Comparison of ENCODE assay signal across 28 cellular contexts in the genomic region with DNA sequence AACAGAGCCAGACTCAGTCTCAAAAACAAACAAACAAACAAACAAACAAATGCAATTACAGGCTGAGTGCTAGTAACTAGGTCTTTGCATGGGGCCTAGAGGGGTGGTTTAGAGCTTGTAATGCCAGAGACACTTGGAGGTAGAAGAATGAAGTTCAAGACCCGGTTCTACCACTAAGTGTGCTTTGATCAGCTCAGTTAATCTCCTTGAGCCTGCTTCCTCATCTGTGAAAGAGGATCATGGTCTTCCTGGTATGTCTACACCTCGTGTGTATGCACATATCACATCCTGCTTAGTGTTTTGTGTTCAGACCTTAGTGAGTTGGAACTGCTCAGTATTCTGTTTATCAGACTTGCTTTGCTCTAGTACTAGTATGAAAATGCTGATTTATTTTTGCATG. TPM values are rescaled to one million over a fixed set of nuclear protein-coding genes. Genes with fewer than 3 reads are reported as not detected.
A peak's percentile ranks its signal among the peaks of the same experiment; 100 is the strongest.
DNase-seq lines count a peak whose midpoint lies in the region; FAIRE-seq and TF ChIP-seq lines count a peak whose summit lies in the region.
"Had no signal": no experiment of that assay in that cellular context is flagged by ENCODE, and none has a peak within 500 bp of the region (broad histone marks: within the 10 kb centered on the region; RNA-seq: fewer than 3 reads in every experiment).

No MANE protein-coding gene starts in this region.

- H3K36me3 ChIP-seq in SK-N-MC (ENCODE audit: insufficient read depth, low read length), result no peaks in the 10 kb centered on the region
- H3K36me3 ChIP-seq in keratinocyte (ENCODE audit: control insufficient read depth in 2 of 2, extremely low read depth in 1 of 2, insufficient read depth in 2 of 2, low read length in 2 of 2), result no peaks in the 10 kb centered on the region
- H3K36me3 ChIP-seq: esophagus muscularis mucosa, gastrocnemius medialis, left ventricle myocardium inferior, ovary, right atrium auricular region had no signal

- H3K4me3 Mint-ChIP-seq in activated CD4-positive, alpha-beta memory T cell treated with anti-CD3 and anti-CD28 coated beads, Interleukin-2, amount 10 ng/mL, durations not matched to agents 7 days and 5 days, result no peak overlapping the region
- H3K4me3 Mint-ChIP-seq: CD14-positive monocyte; mesothelial cell of epicardium; natural killer cell; stimulated activated effector memory CD8-positive, alpha-beta T cell treated with anti-CD3 and anti-CD28 coated beads, Interleukin-12 subunit alpha, Interleukin-12 subunit beta, amount 100 ng/mL, for 72 hours had no signal

- H3K9ac ChIP-seq in SK-N-MC (ENCODE audit: insufficient read length) (no peak overlapping the region), keratinocyte (ENCODE audit: control insufficient read depth, extremely low read depth, insufficient read depth, low read length) (no peak overlapping the region)

- H4K20me1 ChIP-seq in keratinocyte (ENCODE audit: control insufficient read depth, extremely low read depth, insufficient read depth, low read length), result no peaks in the 10 kb centered on the region

- no peak overlapping the region for H3K4me2 ChIP-seq in keratinocyte (ENCODE audit: control insufficient read depth, extremely low read depth, insufficient read depth, low read depth, low read length)

- H3K9me3 ChIP-seq in SK-N-MC (ENCODE audit: low read depth, low read length) (no peaks in the 10 kb centered on the region), keratinocyte (ENCODE audit: control insufficient read depth, low read depth, low read length) (no peaks in the 10 kb centered on the region)
- H3K9me3 ChIP-seq: body of pancreas, esophagus muscularis mucosa, gastrocnemius medialis, left ventricle myocardium inferior, ovary, right atrium auricular region had no signal

- peaks cover 26% of the 10 kb centered on the region for H3K4me1 ChIP-seq in keratinocyte (ENCODE audit: control insufficient read depth, extremely low read depth, insufficient read depth, low read length)

- H2AFZ ChIP-seq in keratinocyte (ENCODE audit: control insufficient read depth, low read length), result peak overlapping the region; percentile 41

- H3K79me2 ChIP-seq in keratinocyte (ENCODE audit: control insufficient read depth, insufficient read depth, low read length), result no peaks in the 10 kb centered on the region

- CTCF ChIA-PET in activated CD4-positive, alpha-beta memory T cell treated with anti-CD3 and anti-CD28 coated beads, Interleukin-2, amount 10 ng/mL, durations not matched to agents 7 days and 5 days (lab: Charles Lee), result no interaction called here

- DNase-seq in D721Med (ENCODE audit: insufficient read length, low spot score) (no peak), MV-4-11 (lab: John Stamatoyannopoulos, UW) (peak; percentile 86), SK-N-MC (ENCODE audit: low read depth, low spot score) (no peak), keratinocyte (ENCODE audit: low read depth, low spot score) (no peak), NCI-H748 treated with DMSO at 0.1 percent for 48 hours (lab: John Stamatoyannopoulos, UW) (no peak), NCI-H774 (lab: John Stamatoyannopoulos, UW) (no peak), OCI-M2 (lab: John Stamatoyannopoulos, UW; ENCODE audit: unreplicated experiment) (no peak)
- DNase-seq in activated CD4-positive, alpha-beta memory T cell treated with anti-CD3 and anti-CD28 coated beads, Interleukin-2, amount 10 ng/mL, durations not matched to agents 7 days and 5 days, result no peak
- DNase-seq: activated CD4-positive, alpha-beta T cell treated with anti-CD3 and anti-CD28 coated beads for 1 hour; activated gamma-delta T cell treated with Interleukin-2 at 50 U/mL for 16 hours; body of pancreas; gastrocnemius medialis; hippocampal formation; left ventricle myocardium inferior; natural killer cell; NCI-H1436 treated with DMSO at 0.1 percent for 48 hours; NCI-H2107; NCI-H446 treated with DMSO at 0.1 percent for 48 hours; ovary; T-helper 9 cell had no signal

- H3K4me3 ChIP-seq in SK-N-MC (no peak overlapping the region), keratinocyte (ENCODE audit: control insufficient read depth in 2 of 3, extremely low read depth in 1 of 3, insufficient read depth in 2 of 3, low read depth in 1 of 3, low read length in 3 of 3) (no peak overlapping the region)
- H3K4me3 ChIP-seq: body of pancreas, esophagus muscularis mucosa, gastrocnemius medialis, left ventricle myocardium inferior, ovary, right atrium auricular region had no signal

- dilution Hi-C loops in keratinocyte (cut with MboI; ENCODE audit: extremely low pct_ligation_motif_present, low sequenced_read_pairs), result no loop called here

- POLR2A ChIA-PET in activated CD4-positive, alpha-beta memory T cell treated with anti-CD3 and anti-CD28 coated beads, Interleukin-2, amount 10 ng/mL, durations not matched to agents 7 days and 5 days (lab: Charles Lee), result no interaction called here

- no peaks in the 10 kb centered on the region for H3K9me3 Mint-ChIP-seq in activated CD4-positive, alpha-beta memory T cell treated with anti-CD3 and anti-CD28 coated beads, Interleukin-2, amount 10 ng/mL, durations not matched to agents 7 days and 5 days
- H3K9me3 Mint-ChIP-seq: IgD-negative memory B cell; mesothelial cell of epicardium; natural killer cell; stimulated activated effector memory CD8-positive, alpha-beta T cell treated with anti-CD3 and anti-CD28 coated beads, Interleukin-12 subunit alpha, Interleukin-12 subunit beta, amount 100 ng/mL, for 72 hours had no signal

- H3K27me3 ChIP-seq in keratinocyte (ENCODE audit: control insufficient read depth, extremely low read depth, insufficient read depth, low read length), result peaks cover 14% of the 10 kb centered on the region
- H3K27me3 ChIP-seq: ovary had no signal

- H3K36me3 Mint-ChIP-seq in activated CD4-positive, alpha-beta memory T cell treated with anti-CD3 and anti-CD28 coated beads, Interleukin-2, amount 10 ng/mL, durations not matched to agents 7 days and 5 days (ENCODE audit: low read depth), result no peaks in the 10 kb centered on the region
- H3K36me3 Mint-ChIP-seq: CD14-positive monocyte; mesothelial cell of epicardium; natural killer cell; stimulated activated effector memory CD8-positive, alpha-beta T cell treated with anti-CD3 and anti-CD28 coated beads, Interleukin-12 subunit alpha, Interleukin-12 subunit beta, amount 100 ng/mL, for 72 hours had no signal

- no peak overlapping the region for H3K27ac Mint-ChIP-seq in activated CD4-positive, alpha-beta memory T cell treated with anti-CD3 and anti-CD28 coated beads, Interleukin-2, amount 10 ng/mL, durations not matched to agents 7 days and 5 days
- H3K27ac Mint-ChIP-seq: CD14-positive monocyte; IgD-negative memory B cell; mesothelial cell of epicardium; natural killer cell; stimulated activated effector memory CD8-positive, alpha-beta T cell treated with anti-CD3 and anti-CD28 coated beads, Interleukin-12 subunit alpha, Interleukin-12 subunit beta, amount 100 ng/mL, for 72 hours had no signal

- TF ChIP-seq CTCF in D721Med (IDR thresholded peaks at IDR 0.05; ENCODE audit: insufficient read depth, missing control alignments), result no peak
- TF ChIP-seq CTCF in keratinocyte (optimal IDR thresholded peaks at IDR 0.05 in 1 of 3, IDR thresholded peaks at IDR 0.05 in 1 of 3, conservative IDR thresholded peaks at IDR 0.05 in 1 of 3; ENCODE audit: extremely low read depth in 1 of 3, insufficient read depth in 2 of 3, low read length in 3 of 3), result no peak

- H3K27me3 Mint-ChIP-seq in activated CD4-positive, alpha-beta memory T cell treated with anti-CD3 and anti-CD28 coated beads, Interleukin-2, amount 10 ng/mL, durations not matched to agents 7 days and 5 days, result peaks cover 39% of the 10 kb centered on the region

- no peaks in the 10 kb centered on the region for H3K9me1 ChIP-seq in keratinocyte (ENCODE audit: control insufficient read depth, extremely low read depth, insufficient read depth, low read length)

- peak; percentile 66 for FAIRE-seq in D721Med (lab: Jason Lieb, UNC)
- FAIRE-seq in keratinocyte (lab: Jason Lieb, UNC), result no peak

- peak overlapping the region; percentile 93 for H3K27ac ChIP-seq in SK-N-MC
- H3K27ac ChIP-seq in keratinocyte (ENCODE audit: control insufficient read depth, insufficient read depth, low read length), result no peak overlapping the region
- H3K27ac ChIP-seq: body of pancreas, esophagus muscularis mucosa, gastrocnemius medialis, left ventricle myocardium inferior, ovary, right atrium auricular region had no signal

- peaks cover 5% of the 10 kb centered on the region for H3K4me1 Mint-ChIP-seq in activated CD4-positive, alpha-beta memory T cell treated with anti-CD3 and anti-CD28 coated beads, Interleukin-2, amount 10 ng/mL, durations not matched to agents 7 days and 5 days

RNA-seq across cellular contexts. Expression of a gene that starts 4.8 kb away (rescaled TPM):
- polyA plus RNA-seq in keratinocyte, result 0.31 to 0.55 TPM (median 0.49 TPM) in 3 replicates
- polyA plus RNA-seq in keratinocyte (2011; ENCODE audit: low read depth), result 61.7 TPM
- polyA plus RNA-seq in keratinocyte (2011; cell fraction: cytosol; rRNA removed), result 0.26 and 0.68 TPM in 2 replicates
- 5.0 and 9.5 TPM in 2 replicates for polyA plus RNA-seq in keratinocyte (2011; cell fraction: nucleus; rRNA removed)
- polyA plus RNA-seq in keratinocyte (2012; ENCODE audit: low replicate concordance), result 0.92 and 99.9 TPM in 2 replicates
- 0.13 TPM in 1 of 3 replicates, not detected in the others for polyA minus RNA-seq in keratinocyte
- not detected for polyA minus RNA-seq in keratinocyte (2011; cell fraction: cytosol; rRNA and poly(A)+ RNA removed)
- 1.7 and 3.0 TPM in 2 replicates for polyA minus RNA-seq in keratinocyte (2011; cell fraction: nucleus; rRNA and poly(A)+ RNA removed)
- not detected for total RNA-seq in activated CD4-positive, alpha-beta memory T cell treated with anti-CD3 and anti-CD28 coated beads, Interleukin-2, amount 10 ng/mL, durations not matched to agents 7 days and 5 days
- total RNA-seq: chondrocyte, gastrocnemius medialis, M059J had no signal
- polyA plus RNA-seq: CD14-positive monocyte had no signal

RNA-seq across cellular contexts. Expression of a gene that starts 26.8 kb away (rescaled TPM):
- polyA plus RNA-seq in keratinocyte, result 24.6 to 40.9 TPM (median 28.3 TPM) in 3 replicates
- 44.4 TPM for polyA plus RNA-seq in keratinocyte (2011; ENCODE audit: low read depth)
- polyA plus RNA-seq in keratinocyte (2011; cell fraction: cytosol; rRNA removed), result 20.3 and 32.7 TPM in 2 replicates
- polyA plus RNA-seq in keratinocyte (2011; cell fraction: nucleus; rRNA removed), result 18.8 and 22.8 TPM in 2 replicates
- polyA plus RNA-seq in keratinocyte (2012; ENCODE audit: low replicate concordance), result 18.2 and 28.7 TPM in 2 replicates
- 18.6 to 56.5 TPM (median 39.2 TPM) in 3 replicates for polyA minus RNA-seq in keratinocyte
- polyA minus RNA-seq in keratinocyte (2011; cell fraction: cytosol; rRNA and poly(A)+ RNA removed), result 30.1 TPM
- 20.2 and 38.7 TPM in 2 replicates for polyA minus RNA-seq in keratinocyte (2011; cell fraction: nucleus; rRNA and poly(A)+ RNA removed)
- total RNA-seq in activated CD4-positive, alpha-beta memory T cell treated with anti-CD3 and anti-CD28 coated beads, Interleukin-2, amount 10 ng/mL, durations not matched to agents 7 days and 5 days, result 10 to 100 TPM; 19.5 to 21.9 TPM
